Comparison of ENCODE assay signal across 35 cellular contexts in the genomic region with DNA sequence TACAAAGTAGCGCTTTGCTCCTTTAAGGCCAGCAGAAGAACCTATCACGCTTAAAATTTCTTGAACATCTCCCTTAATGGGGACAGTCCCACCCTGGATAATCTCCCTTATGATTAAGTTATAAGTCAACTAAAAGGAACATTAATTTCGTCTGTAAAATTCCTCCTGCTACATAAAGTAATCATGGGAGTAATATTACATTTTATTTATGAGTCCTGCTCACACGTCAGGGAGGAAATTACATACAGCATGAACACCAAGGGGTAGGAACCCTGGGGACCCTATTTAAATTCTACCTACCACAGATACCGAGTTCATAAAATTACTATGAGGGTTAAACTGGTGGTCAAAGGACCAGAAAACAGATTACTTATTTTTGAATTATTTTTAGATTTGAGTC.
DNase-seq lines count a peak whose midpoint lies in the region; ATAC-seq and TF ChIP-seq lines count a peak whose summit lies in the region.
"Had no signal": no experiment of that assay in that cellular context is flagged by ENCODE, and none has a peak within 500 bp of the region (broad histone marks: within the 10 kb centered on the region; RNA-seq: fewer than 3 reads in every experiment).

No MANE protein-coding gene starts in this region.

- H3K36me3 ChIP-seq in SK-N-SH (replicated peaks in 1 of 2; ENCODE audit: control insufficient read depth in 1 of 2, insufficient read depth in 2 of 2, low read length in 1 of 2) (no peaks in the 10 kb centered on the region), neural progenitor cell (no peaks in the 10 kb centered on the region)
- H3K36me3 ChIP-seq: BE2C; BLaER1; BLaER1 treated with 17β-estradiol and CSF1 and Interleukin-3, amounts not matched to agents 10 nM and 100 nM had no signal

- H3F3A ChIP-seq in SK-N-SH (replicated peaks; ENCODE audit: insufficient read depth): no peaks in the 10 kb centered on the region
- no peaks in the 10 kb centered on the region for H3F3A ChIP-seq in neural progenitor cell (ENCODE audit: low read depth)

- H3K9me3 Mint-ChIP-seq in mesothelial cell of epicardium: peaks cover 9% of the 10 kb centered on the region
- H3K9me3 Mint-ChIP-seq in activated CD4-positive, alpha-beta T cell treated with anti-CD3 and anti-CD28 coated beads, Interleukin-2, amount 10 ng/mL, durations not matched to agents 7 days and 5 days: peaks cover 3% of the 10 kb centered on the region
- H3K9me3 Mint-ChIP-seq in neural progenitor cell: no peaks in the 10 kb centered on the region

- peaks cover 34% of the 10 kb centered on the region for H3K4me1 Mint-ChIP-seq in mesothelial cell of epicardium
- H3K4me1 Mint-ChIP-seq in activated CD4-positive, alpha-beta T cell treated with anti-CD3 and anti-CD28 coated beads, Interleukin-2, amount 10 ng/mL, durations not matched to agents 7 days and 5 days: no peaks in the 10 kb centered on the region
- peaks cover 6% of the 10 kb centered on the region for H3K4me1 Mint-ChIP-seq in neural progenitor cell
- H3K4me1 Mint-ChIP-seq: B cell; CD14-positive monocyte; CD4-positive, alpha-beta memory T cell; CD4-positive, CD25-positive, alpha-beta regulatory T cell; CD8-positive, alpha-beta memory T cell had no signal

- H3K27me3 ChIP-seq in SK-N-SH (ENCODE audit: insufficient read depth) (no peaks in the 10 kb centered on the region), neural progenitor cell (no peaks in the 10 kb centered on the region)
- H3K27me3 ChIP-seq: BE2C; BLaER1; BLaER1 treated with 17β-estradiol and CSF1 and Interleukin-3, amounts not matched to agents 10 nM and 100 nM had no signal

- H3K27me3 Mint-ChIP-seq in mesothelial cell of epicardium (ENCODE audit: low read depth): no peaks in the 10 kb centered on the region
- H3K27me3 Mint-ChIP-seq in activated CD4-positive, alpha-beta T cell treated with anti-CD3 and anti-CD28 coated beads, Interleukin-2, amount 10 ng/mL, durations not matched to agents 7 days and 5 days: no peaks in the 10 kb centered on the region
- no peaks in the 10 kb centered on the region for H3K27me3 Mint-ChIP-seq in neural progenitor cell (ENCODE audit: insufficient read depth, low read depth)
- H3K27me3 Mint-ChIP-seq: B cell; CD4-positive, alpha-beta memory T cell; CD4-positive, alpha-beta T cell; CD4-positive, CD25-positive, alpha-beta regulatory T cell; CD8-positive, alpha-beta memory T cell had no signal

- H3K36me3 Mint-ChIP-seq in mesothelial cell of epicardium (no peaks in the 10 kb centered on the region), neural progenitor cell (no peaks in the 10 kb centered on the region)
- H3K36me3 Mint-ChIP-seq in activated CD4-positive, alpha-beta T cell treated with anti-CD3 and anti-CD28 coated beads, Interleukin-2, amount 10 ng/mL, durations not matched to agents 7 days and 5 days (ENCODE audit: low read depth): no peaks in the 10 kb centered on the region
- H3K36me3 Mint-ChIP-seq: CD14-positive monocyte; CD4-positive, alpha-beta memory T cell; CD4-positive, CD25-positive, alpha-beta regulatory T cell; CD8-positive, alpha-beta T cell had no signal

- WGBS in SK-N-SH (ENCODE audit: low lambda C conversion rate): 34% methylated on average over 5 of the region's 5 CpGs

- H3K4me1 ChIP-seq in SK-N-SH (ENCODE audit: control insufficient read depth in 1 of 2, insufficient read depth in 2 of 2, low read depth in 1 of 2, low read length in 1 of 2) (peaks cover 0 to 16% of the 10 kb centered on the region in 2 experiments; a peak in 2 of 4 replicates), neural progenitor cell (no peaks in the 10 kb centered on the region)
- H3K4me1 ChIP-seq: A549; BLaER1; BLaER1 treated with 17β-estradiol and CSF1 and Interleukin-3, amounts not matched to agents 10 nM and 100 nM; Caco-2 had no signal

- ATAC-seq in SK-N-SH treated with all-trans-retinoic acid at 6 μM for 48 hours: no peak
- ATAC-seq: A549; CD8-positive, alpha-beta T cell had no signal

- H2AFZ ChIP-seq in SK-N-SH (ENCODE audit: low read depth) (no peak overlapping the region), neural progenitor cell (replicated peaks) (no peak overlapping the region)

- H4K20me1 ChIP-seq in SK-N-SH (ENCODE audit: insufficient read depth) (no peaks in the 10 kb centered on the region), neural progenitor cell (ENCODE audit: low read depth) (no peaks in the 10 kb centered on the region)
- H4K20me1 ChIP-seq: BLaER1; BLaER1 treated with 17β-estradiol and CSF1 and Interleukin-3, amounts not matched to agents 10 nM and 100 nM had no signal

- no peak overlapping the region for H3K4me3 ChIP-seq in SK-N-SH (ENCODE audit: low read depth in 2 of 2, low read length in 1 of 2)
- no peak overlapping the region for H3K4me3 ChIP-seq in neural progenitor cell
- H3K4me3 ChIP-seq: A549; BLaER1; BLaER1 treated with 17β-estradiol and CSF1 and Interleukin-3, amounts not matched to agents 10 nM and 100 nM had no signal

- H3K79me2 ChIP-seq in SK-N-SH (ENCODE audit: insufficient read depth): no peaks in the 10 kb centered on the region
- no peaks in the 10 kb centered on the region for H3K79me2 ChIP-seq in neural progenitor cell (ENCODE audit: low read depth)

- H3K9me3 ChIP-seq in SK-N-SH: no peaks in the 10 kb centered on the region
- no peaks in the 10 kb centered on the region for H3K9me3 ChIP-seq in neural progenitor cell (ENCODE audit: low read depth)
- H3K9me3 ChIP-seq: A549; BE2C; BLaER1; BLaER1 treated with 17β-estradiol and CSF1 and Interleukin-3, amounts not matched to agents 10 nM and 100 nM; Caco-2 had no signal

- H3K27ac ChIP-seq in SK-N-SH (ENCODE audit: low read depth in 2 of 2, low read length in 1 of 2) (peak overlapping the region in 1 of 2 experiments; percentile 95; a peak in 2 of 4 replicates), neural progenitor cell (no peak overlapping the region)
- H3K27ac ChIP-seq: 22Rv1; A549; BLaER1; BLaER1 treated with 17β-estradiol and CSF1 and Interleukin-3, amounts not matched to agents 10 nM and 100 nM; C4-2B had no signal

- H3K4me2 ChIP-seq in SK-N-SH (no peak overlapping the region), neural progenitor cell (no peak overlapping the region)
- H3K4me2 ChIP-seq: A549; BLaER1; BLaER1 treated with 17β-estradiol and CSF1 and Interleukin-3, amounts not matched to agents 10 nM and 100 nM had no signal

- H3K9ac ChIP-seq in SK-N-SH: no peak overlapping the region
- H3K9ac ChIP-seq in neural progenitor cell: no peak overlapping the region
- H3K9ac ChIP-seq: BLaER1; BLaER1 treated with 17β-estradiol and CSF1 and Interleukin-3, amounts not matched to agents 10 nM and 100 nM had no signal

- no peaks in the 10 kb centered on the region for H3K9me2 ChIP-seq in SK-N-SH

- DNase-seq in SK-N-SH (peak; percentile 24), NCI-H69 (lab: John Stamatoyannopoulos, UW) (peak; percentile 13), SK-N-DZ (ENCODE audit: low spot score) (peak; percentile 93), mesothelial cell of epicardium (ENCODE audit: low spot score in 2 of 2, unreplicated experiment in 2 of 2) (no peak), NCI-H146 (lab: John Stamatoyannopoulos, UW) (no peak), neural progenitor cell (ENCODE audit: low spot score) (no peak)
- no peak for DNase-seq in activated CD4-positive, alpha-beta T cell treated with anti-CD3 and anti-CD28 coated beads, Interleukin-2, amount 10 ng/mL, durations not matched to agents 7 days and 5 days
- DNase-seq: 8988T; ACHN; AML-193; BE2C; C1 segment of cervical spinal cord; Caco-2; Calu3; CD4-positive, alpha-beta memory T cell; CD4-positive, alpha-beta T cell; CD4-positive, CD25-positive, alpha-beta regulatory T cell; CD8-positive, alpha-beta memory T cell; CD8-positive, alpha-beta T cell; COR-L47; DMS 273 treated with DMSO at 0.1 percent for 48 hours; DMS153; DMS53; DMS79; DMS79 treated with DMSO at 0.1 percent for 48 hours; DND-41; EL had no signal

- no peak overlapping the region for H3K4me3 Mint-ChIP-seq in mesothelial cell of epicardium
- no peak overlapping the region for H3K4me3 Mint-ChIP-seq in activated CD4-positive, alpha-beta T cell treated with anti-CD3 and anti-CD28 coated beads, Interleukin-2, amount 10 ng/mL, durations not matched to agents 7 days and 5 days
- no peak overlapping the region for H3K4me3 Mint-ChIP-seq in neural progenitor cell
- H3K4me3 Mint-ChIP-seq: B cell; CD14-positive monocyte; CD4-positive, alpha-beta T cell; CD8-positive, alpha-beta memory T cell; CD8-positive, alpha-beta T cell had no signal

- TF ChIP-seq CTCF in SK-N-SH (IDR thresholded peaks at IDR 0.05) (no peak), mesothelial cell of epicardium (IDR thresholded peaks at IDR 0.05; ENCODE audit: unreplicated experiment) (no peak), neural progenitor cell (IDR thresholded peaks at IDR 0.05) (no peak)

- POLR2A ChIA-PET in SK-N-SH (lab: Yijun Ruan, JAX): no interaction called here
- POLR2A ChIA-PET in activated CD4-positive, alpha-beta T cell treated with anti-CD3 and anti-CD28 coated beads, Interleukin-2, amount 10 ng/mL, durations not matched to agents 7 days and 5 days (lab: Charles Lee): no interaction called here

- H3K27ac Mint-ChIP-seq in mesothelial cell of epicardium: peak overlapping the region; percentile 79
- H3K27ac Mint-ChIP-seq in activated CD4-positive, alpha-beta T cell treated with anti-CD3 and anti-CD28 coated beads, Interleukin-2, amount 10 ng/mL, durations not matched to agents 7 days and 5 days: no peak overlapping the region
- H3K27ac Mint-ChIP-seq in neural progenitor cell: no peak overlapping the region
- H3K27ac Mint-ChIP-seq: B cell; CD4-positive, alpha-beta memory T cell; CD4-positive, alpha-beta T cell; CD4-positive, CD25-positive, alpha-beta regulatory T cell; CD8-positive, alpha-beta memory T cell; CD8-positive, alpha-beta T cell had no signal

- CTCF ChIA-PET in SK-N-SH (lab: Yijun Ruan, JAX): interaction anchor here (0.6 to 1.0 kb wide), 2 partner anchors 9 to 1269 kb away, joined by 3 read pairs; no protein-coding TSS in a partner anchor
- CTCF ChIA-PET in activated CD4-positive, alpha-beta T cell treated with anti-CD3 and anti-CD28 coated beads, Interleukin-2, amount 10 ng/mL, durations not matched to agents 7 days and 5 days (lab: Charles Lee): no interaction called here

- TF ChIP-seq RAD21 in SK-N-SH (IDR thresholded peaks at IDR 0.05; ENCODE audit: low read length): no peak

- TF ChIP-seq EP300 in SK-N-SH (IDR thresholded peaks at IDR 0.05; ENCODE audit: borderline replicate concordance in 1 of 2, low read depth in 1 of 2, low read length in 1 of 2): no peak

TF ChIP-seq in SK-N-SH, 30 proteins besides CTCF, POLR2A, EP300 and RAD21 (continues in another document):
- no peak for TF ChIP-seq FOXJ3 (CRISPR knock-in tag; IDR thresholded peaks at IDR 0.05)
- TF ChIP-seq JUND (IDR thresholded peaks at IDR 0.05): no peak

TF ChIP-seq in SK-N-SH treated with all-trans-retinoic acid at 6 μM for 48 hours, 23 proteins besides CTCF, POLR2A, EP300 and RAD21 (continues in another document):
- no peak for TF ChIP-seq RARB (CRISPR knock-in tag; IDR thresholded peaks at IDR 0.05)

Comparison
In these comparisons a context has a peak if more than half of its experiments do, and no peak if none do; other contexts are left out.
1. DNase-seq: peak in SK-N-SH (single experiment), NCI-H69 (single experiment) and SK-N-DZ (single experiment); none in mesothelial cell of epicardium (0 of 2), NCI-H146 (single experiment), activated CD4-positive, alpha-beta T cell treated with anti-CD3 and anti-CD28 coated beads, Interleukin-2, amount 10 ng/mL, durations not matched to agents 7 days and 5 days (single experiment) and neural progenitor cell (single experiment).